In the genomic region with DNA sequence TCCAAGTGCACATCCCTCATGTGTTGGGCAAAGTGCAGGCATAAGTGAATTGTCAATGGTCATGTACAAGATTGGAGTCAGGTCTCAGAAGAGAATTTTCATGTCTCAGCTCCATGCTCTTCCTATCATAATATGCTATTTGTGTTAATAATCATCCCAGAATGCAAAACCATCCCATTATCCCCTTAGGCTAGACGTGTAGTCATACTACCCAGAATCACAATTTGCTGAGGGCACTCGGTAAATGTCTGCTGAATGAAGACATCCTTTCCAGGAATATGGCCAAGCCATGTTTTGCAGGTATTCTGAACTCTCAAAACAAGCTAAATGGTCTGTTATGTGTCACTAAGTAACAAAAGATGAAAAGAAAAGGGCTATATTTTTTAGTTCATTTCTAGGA, we compare ENCODE assay signal across 6 cellular contexts.
"Had no signal": no experiment of that assay in that cellular context is flagged by ENCODE, and none has a peak within 500 bp of the region (broad histone marks: within the 10 kb centered on the region; RNA-seq: fewer than 3 reads in every experiment).

No MANE protein-coding gene starts in this region.

- H3K4me1 Mint-ChIP-seq: GM23338, H9 had no signal

- H3K9ac ChIP-seq: KMS-11 had no signal

- H3K4me3 Mint-ChIP-seq: GM23338, H9, IgD-negative memory B cell had no signal

- DNase-seq: H9, HCEC 1CT, KBM-7 had no signal

- H3K9me3 Mint-ChIP-seq: GM23338, H9, IgD-negative memory B cell had no signal

- H3K27ac Mint-ChIP-seq: GM23338, H9, IgD-negative memory B cell had no signal

- H3K4me2 ChIP-seq: GM23338, KMS-11 had no signal

- H3K4me3 ChIP-seq: GM23338 had no signal

- H3K36me3 Mint-ChIP-seq: IgD-negative memory B cell had no signal

- H3K27ac ChIP-seq: KMS-11 had no signal

- H2AFZ ChIP-seq: GM23338 had no signal
